Comparison of ENCODE assay signal across 16 cellular contexts in genomic region chr20:44719841-44720240, GRCh38. TPM values are rescaled to one million over a fixed set of nuclear protein-coding genes. Genes with fewer than 3 reads are reported as not detected.
DNase-seq lines count a peak whose midpoint lies in the region; ATAC-seq and TF ChIP-seq lines count a peak whose summit lies in the region.
"Had no signal": no experiment of that assay in that cellular context is flagged by ENCODE, and none has a peak within 500 bp of the region (broad histone marks: within the 10 kb centered on the region; RNA-seq: fewer than 3 reads in every experiment).

No MANE protein-coding gene starts in this region.

- H3K27me3 ChIP-seq in left ventricle myocardium inferior (ENCODE audit: low read depth) (no peaks in the 10 kb centered on the region), esophagus (ENCODE audit: control insufficient read depth in 1 of 2, insufficient read depth in 2 of 2, low read length in 2 of 2) (no peaks in the 10 kb centered on the region), ovary (no peaks in the 10 kb centered on the region)
- H3K27me3 ChIP-seq: testis had no signal

- DNase-seq in left ventricle myocardium inferior: no peak
- DNase-seq in left cardiac atrium: no peak
- peak in 3 of 5 donors; percentile 32 to 54 (median 51) for DNase-seq in ovary
- DNase-seq in NCI-H187 treated with DMSO at 0.1 percent for 48 hours (lab: John Stamatoyannopoulos, UW): no peak
- DNase-seq in DMS79 (lab: John Stamatoyannopoulos, UW): no peak
- DNase-seq in sciatic nerve (ENCODE audit: low spot score): no peak
- DNase-seq: activated CD4-positive, alpha-beta T cell treated with anti-CD3 and anti-CD28 coated beads, Interleukin-2, amount 50 U/mL, for 1 hour; activated effector memory CD4-positive, alpha-beta T cell treated with anti-CD3 and anti-CD28 coated beads, Interleukin-2, amount 50 U/mL, for 16 hours; foreskin fibroblast; NCI-H1105; NCI-H526; T-helper 1 cell; testis had no signal

- ATAC-seq in left cardiac atrium (no peak), HG02623 (IDR thresholded peaks at IDR 0.05; ENCODE audit: unreplicated experiment) (no peak), sciatic nerve (no peak)

- TF ChIP-seq CTCF in left ventricle myocardium inferior (IDR thresholded peaks at IDR 0.05; ENCODE audit: borderline replicate concordance): no peak
- TF ChIP-seq CTCF in ovary (IDR thresholded peaks at IDR 0.05): no peak

- no peaks in the 10 kb centered on the region for H3K9me3 ChIP-seq in left ventricle myocardium inferior (replicated peaks)
- no peaks in the 10 kb centered on the region for H3K9me3 ChIP-seq in esophagus (ENCODE audit: control insufficient read depth in 2 of 2, insufficient read depth in 1 of 2, low read depth in 1 of 2, low read length in 1 of 2)
- H3K9me3 ChIP-seq in ovary: no peaks in the 10 kb centered on the region
- H3K9me3 ChIP-seq: testis had no signal

- TF ChIP-seq POLR2A in ovary (IDR thresholded peaks at IDR 0.05): no peak

- TF ChIP-seq EP300 in ovary (IDR thresholded peaks at IDR 0.05): no peak

- peak overlapping the region; percentile 68 for H3K27ac ChIP-seq in left ventricle myocardium inferior (replicated peaks)
- peak overlapping the region; percentile 5 to 59 for H3K27ac ChIP-seq in esophagus (ENCODE audit: low read depth in 2 of 2, low read length in 1 of 2)
- peak overlapping the region; percentile 41 to 43 for H3K27ac ChIP-seq in ovary

- WGBS in esophagus, 2 donors: 89 to 90% methylated on average over 16 to 19 of the region's 19 CpGs
- 88 to 93% (median 92%) methylated on average over 19 of the region's 19 CpGs for WGBS in ovary, 3 donors

- no peaks in the 10 kb centered on the region for H3K36me3 ChIP-seq in left ventricle myocardium inferior
- H3K36me3 ChIP-seq in esophagus (ENCODE audit: control insufficient read depth in 2 of 2, insufficient read depth in 2 of 2, low read length in 1 of 2): no peaks in the 10 kb centered on the region
- H3K36me3 ChIP-seq in ovary: no peaks in the 10 kb centered on the region

- intact Hi-C loops in left ventricle myocardium inferior (cut with micrococcal nuclease): no loop called here
- intact Hi-C loops in left cardiac atrium (cut with DNase I): no loop called here
- intact Hi-C loops in ovary (cut with DNase I): no loop called here
- intact Hi-C loops in sciatic nerve (cut with DNase I): no loop called here

- H3K4me3 ChIP-seq in left ventricle myocardium inferior (no peak overlapping the region), esophagus (ENCODE audit: low read depth in 1 of 2, low read length in 2 of 2) (no peak overlapping the region), ovary (no peak overlapping the region)
- H3K4me3 ChIP-seq: testis had no signal

- H3K4me1 ChIP-seq in left ventricle myocardium inferior (peaks cover 57% of the 10 kb centered on the region), esophagus (ENCODE audit: control insufficient read depth in 2 of 2, insufficient read depth in 2 of 2, low read length in 1 of 2) (peaks cover 0 to 30% of the 10 kb centered on the region in 2 donors), ovary (ENCODE audit: insufficient read depth) (peaks cover 28% of the 10 kb centered on the region)

RNA-seq across cellular contexts. Expression of gene CCN5, which starts 4.7 kb away (rescaled TPM):
- 37.0 TPM for total RNA-seq in left ventricle myocardium inferior
- total RNA-seq in left cardiac atrium: 10 to 100 TPM; 25.1 to 63.6 TPM
- 10 to 100 TPM; 24.5 to 48.2 TPM for polyA plus RNA-seq in esophagus
- total RNA-seq in ovary: 100 to 1,000 TPM in 4 of 7 donors, 10 to 100 TPM in 3; 47.4 to 296 (median 148) TPM
- polyA plus RNA-seq in ovary: 100 to 1,000 TPM; 183 to 196 TPM
- 147 TPM for total RNA-seq in sciatic nerve
- total RNA-seq: neural crest cell had no signal

RNA-seq across cellular contexts. Expression of gene KCNK15, which starts 25.8 kb away (rescaled TPM):
- total RNA-seq in left ventricle myocardium inferior: 0.33 TPM
- total RNA-seq in left cardiac atrium: 1 to 10 TPM; 2.2 to 2.6 TPM
- under 1 TPM; 0.12 to 0.76 TPM for polyA plus RNA-seq in esophagus
- total RNA-seq in ovary: 10 to 100 TPM in 1 of 7 donors, 1 to 10 TPM in 6; 2.6 to 21.6 (median 5.0) TPM
- 1 to 10 TPM in 1 of 2 donors, under 1 TPM in 1; 0.93 to 1.7 TPM for polyA plus RNA-seq in ovary
- 3.2 TPM for total RNA-seq in sciatic nerve
- total RNA-seq: neural crest cell had no signal

Comparison
In these comparisons a context has a peak if more than half of its experiments do, and no peak if none do; other contexts are left out.
1. DNase-seq: peak in ovary (3 of 5); none in left ventricle myocardium inferior (single experiment), left cardiac atrium (single experiment), NCI-H187 treated with DMSO at 0.1 percent for 48 hours (single experiment), DMS79 (single experiment) and sciatic nerve (single experiment).
2. Peak in every context shown above with its lines, with median percentiles within 50 percentile points of each other: H3K27ac ChIP-seq.